Comparison of ENCODE assay signal across 1 cellular context in the genomic region with DNA sequence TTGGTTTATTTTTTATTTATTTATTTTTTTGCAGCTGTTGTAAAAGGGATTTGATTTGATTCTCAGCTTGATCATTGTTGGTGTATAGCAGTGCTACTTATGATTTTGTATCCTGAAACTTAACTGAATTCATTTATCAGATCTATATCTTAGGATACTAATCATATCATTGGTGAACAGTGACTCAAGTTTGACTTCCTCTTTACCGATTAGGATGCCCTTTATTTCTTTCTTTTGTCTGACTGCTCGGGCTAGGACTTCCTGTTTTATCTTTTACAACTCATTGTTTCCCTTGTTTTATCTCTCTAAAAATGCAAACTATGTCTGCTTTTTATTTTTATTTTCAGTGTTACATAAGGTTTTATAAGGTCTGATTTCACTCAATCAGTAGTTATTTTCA.
TF ChIP-seq lines count a peak whose summit lies in the region.

No MANE protein-coding gene starts in this region.

TF ChIP-seq in K562, 482 proteins besides CTCF, POLR2A, EP300 and RAD21 (continued from another document):
- no peak for TF ChIP-seq HDAC2 (IDR thresholded peaks at IDR 0.05)
- TF ChIP-seq FOXP4 (CRISPR knock-in tag; IDR thresholded peaks at IDR 0.05; ENCODE audit: borderline replicate concordance) = no peak
- TF ChIP-seq, protein P1, sequence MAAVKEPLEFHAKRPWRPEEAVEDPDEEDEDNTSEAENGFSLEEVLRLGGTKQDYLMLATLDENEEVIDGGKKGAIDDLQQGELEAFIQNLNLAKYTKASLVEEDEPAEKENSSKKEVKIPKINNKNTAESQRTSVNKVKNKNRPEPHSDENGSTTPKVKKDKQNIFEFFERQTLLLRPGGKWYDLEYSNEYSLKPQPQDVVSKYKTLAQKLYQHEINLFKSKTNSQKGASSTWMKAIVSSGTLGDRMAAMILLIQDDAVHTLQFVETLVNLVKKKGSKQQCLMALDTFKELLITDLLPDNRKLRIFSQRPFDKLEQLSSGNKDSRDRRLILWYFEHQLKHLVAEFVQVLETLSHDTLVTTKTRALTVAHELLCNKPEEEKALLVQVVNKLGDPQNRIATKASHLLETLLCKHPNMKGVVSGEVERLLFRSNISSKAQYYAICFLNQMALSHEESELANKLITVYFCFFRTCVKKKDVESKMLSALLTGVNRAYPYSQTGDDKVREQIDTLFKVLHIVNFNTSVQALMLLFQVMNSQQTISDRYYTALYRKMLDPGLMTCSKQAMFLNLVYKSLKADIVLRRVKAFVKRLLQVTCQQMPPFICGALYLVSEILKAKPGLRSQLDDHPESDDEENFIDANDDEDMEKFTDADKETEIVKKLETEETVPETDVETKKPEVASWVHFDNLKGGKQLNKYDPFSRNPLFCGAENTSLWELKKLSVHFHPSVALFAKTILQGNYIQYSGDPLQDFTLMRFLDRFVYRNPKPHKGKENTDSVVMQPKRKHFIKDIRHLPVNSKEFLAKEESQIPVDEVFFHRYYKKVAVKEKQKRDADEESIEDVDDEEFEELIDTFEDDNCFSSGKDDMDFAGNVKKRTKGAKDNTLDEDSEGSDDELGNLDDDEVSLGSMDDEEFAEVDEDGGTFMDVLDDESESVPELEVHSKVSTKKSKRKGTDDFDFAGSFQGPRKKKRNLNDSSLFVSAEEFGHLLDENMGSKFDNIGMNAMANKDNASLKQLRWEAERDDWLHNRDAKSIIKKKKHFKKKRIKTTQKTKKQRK (IDR thresholded peaks at IDR 0.05; ENCODE audit: borderline replicate concordance, low read depth, low read length) = no peak
- no peak for TF ChIP-seq POLR2B (IDR thresholded peaks at IDR 0.05; ENCODE audit: low read depth, partially characterized antibody)
- no peak for TF ChIP-seq IRF2 (CRISPR knock-in tag; IDR thresholded peaks at IDR 0.05)
- TF ChIP-seq NRF1 (conservative IDR thresholded peaks at IDR 0.05 in 1 of 2, IDR thresholded peaks at IDR 0.05 in 1 of 2) = no peak
- TF ChIP-seq GABPA (tag; conservative IDR thresholded peaks at IDR 0.05; ENCODE audit: low read depth) = no peak
- TF ChIP-seq FOS (IDR thresholded peaks at IDR 0.05; ENCODE audit: extremely low read depth, insufficient read length) = no peak
- TF ChIP-seq NR2C1 (IDR thresholded peaks at IDR 0.05) = no peak
- TF ChIP-seq NR2C1 (tag; IDR thresholded peaks at IDR 0.05) = no peak
- no peak for TF ChIP-seq YBX1 (IDR thresholded peaks at IDR 0.05)
